ENCODE assay signal across 26 cellular contexts in genomic region chr4:124401611-124402010, GRCh38.
A peak's percentile ranks its signal among the peaks of the same experiment; 100 is the strongest.
DNase-seq lines count a peak whose midpoint lies in the region; FAIRE-seq and TF ChIP-seq lines count a peak whose summit lies in the region.
"Had no signal": no experiment of that assay in that cellular context is flagged by ENCODE, and none has a peak within 500 bp of the region (broad histone marks: within the 10 kb centered on the region; RNA-seq: fewer than 3 reads in every experiment).

No MANE protein-coding gene starts in this region.

- POLR2A ChIA-PET in endothelial cell of umbilical vein (lab: Charles Lee): no interaction called here

- intact Hi-C loops in endothelial cell of umbilical vein (cut with micrococcal nuclease): no loop called here
- intact Hi-C loops in posterior cingulate gyrus (cut with DNase I): no loop called here

- H3K27me3 ChIP-seq in endothelial cell of umbilical vein (ENCODE audit: control insufficient read depth in 2 of 2, insufficient read depth in 2 of 2, low read length in 2 of 2) (no peaks in the 10 kb centered on the region), small intestine (ENCODE audit: control insufficient read depth in 2 of 2, insufficient read depth in 2 of 2, low read length in 2 of 2) (no peaks in the 10 kb centered on the region)
- H3K27me3 ChIP-seq: BE2C, BLaER1 had no signal

- H3K9me3 ChIP-seq in endothelial cell of umbilical vein (replicated peaks; ENCODE audit: control insufficient read depth, insufficient read depth, low read length) (no peaks in the 10 kb centered on the region), small intestine (ENCODE audit: control insufficient read depth, low read depth) (no peaks in the 10 kb centered on the region)
- H3K9me3 ChIP-seq: A549, BE2C, BLaER1 had no signal

- H3K36me3 ChIP-seq in endothelial cell of umbilical vein (ENCODE audit: control insufficient read depth in 2 of 2, extremely low read depth in 1 of 2, insufficient read depth in 2 of 2, low read length in 2 of 2) (no peaks in the 10 kb centered on the region), small intestine (ENCODE audit: control insufficient read depth in 2 of 2, insufficient read depth in 2 of 2, low read length in 2 of 2) (no peaks in the 10 kb centered on the region)
- H3K36me3 ChIP-seq: BE2C, BLaER1 had no signal

- H3K79me2 ChIP-seq in endothelial cell of umbilical vein (ENCODE audit: control insufficient read depth, insufficient read depth, low read length): no peaks in the 10 kb centered on the region

- FAIRE-seq in endothelial cell of umbilical vein (lab: Jason Lieb, UNC) (peak; percentile 61), small intestine (lab: Jason Lieb, UNC) (peak; percentile 15)
- FAIRE-seq: A549, GM12878, GM12892, GM18507 had no signal

- no peaks in the 10 kb centered on the region for H3K9me1 ChIP-seq in endothelial cell of umbilical vein (replicated peaks; ENCODE audit: control insufficient read depth, extremely low read depth, insufficient read depth, low read length)

- no peak for TF ChIP-seq CTCF in endothelial cell of umbilical vein (IDR thresholded peaks at IDR 0.05; ENCODE audit: extremely low read depth in 1 of 2, insufficient read depth in 1 of 2, low read depth in 1 of 2, low read length in 2 of 2)

- CTCF ChIA-PET in endothelial cell of umbilical vein (lab: Charles Lee): interaction anchor here (1.5 to 2.1 kb wide), 3 partner anchors 9 to 67 kb away, joined by 4 to 5 read pairs (median 5); no protein-coding TSS in a partner anchor

- H4K20me1 ChIP-seq in endothelial cell of umbilical vein (replicated peaks; ENCODE audit: control insufficient read depth, extremely low read depth, insufficient read depth, low read length): no peaks in the 10 kb centered on the region
- H4K20me1 ChIP-seq: BLaER1 had no signal

- WGBS in small intestine, 3 donors: 61 to 63% (median 63%) methylated on average over 3 of the region's 3 CpGs

- TF ChIP-seq POLR2A in endothelial cell of umbilical vein (IDR thresholded peaks at IDR 0.05; ENCODE audit: low read depth, low read length): no peak

- no peak overlapping the region for H3K4me3 ChIP-seq in endothelial cell of umbilical vein (replicated peaks in 1 of 3; ENCODE audit: insufficient read depth in 1 of 3, low read depth in 1 of 3, low read length in 3 of 3)
- H3K4me3 ChIP-seq in small intestine (ENCODE audit: low read depth in 1 of 2, low read length in 2 of 2): no peak overlapping the region
- H3K4me3 ChIP-seq: A549, BLaER1, GM12878 had no signal

- H3K4me1 ChIP-seq in endothelial cell of umbilical vein (ENCODE audit: control insufficient read depth, extremely low read depth, insufficient read depth, low read length) (peaks cover 8% of the 10 kb centered on the region), small intestine (ENCODE audit: control insufficient read depth in 2 of 2, insufficient read depth in 1 of 2, low read depth in 1 of 2, low read length in 1 of 2) (no peaks in the 10 kb centered on the region)
- H3K4me1 ChIP-seq: A549, BE2C, BLaER1 had no signal

- in situ Hi-C loops in ACHN (cut with HindIII; ENCODE audit: low pct_ligation_motif_present, low pct_unique_long_range_greater_than_20kb, low sequenced_read_pairs): no loop called here

- H3K27ac ChIP-seq in endothelial cell of umbilical vein (ENCODE audit: insufficient read depth, low read depth, low read length) (peak overlapping the region; percentile 28), small intestine (ENCODE audit: low read depth in 1 of 2, low read length in 1 of 2) (no peak overlapping the region)
- H3K27ac ChIP-seq: 22Rv1, A549, BLaER1 had no signal

- H2AFZ ChIP-seq in endothelial cell of umbilical vein (ENCODE audit: low read depth, low read length): no peak overlapping the region

- H3K9ac ChIP-seq in endothelial cell of umbilical vein (replicated peaks; ENCODE audit: extremely low read depth, insufficient read depth, low read length): peak overlapping the region; percentile 27
- H3K9ac ChIP-seq: BLaER1 had no signal

- BruUV-seq in endothelial cell of umbilical vein (replicated peaks; lab: Mats Ljungman, UMichigan): no TSS peak

- dilution Hi-C loops in endothelial cell of umbilical vein (cut with MboI; ENCODE audit: extremely low pct_ligation_motif_present, low sequenced_read_pairs): no loop called here

- H3K4me2 ChIP-seq in endothelial cell of umbilical vein (ENCODE audit: insufficient read depth, low read length): no peak overlapping the region
- H3K4me2 ChIP-seq: A549, BLaER1 had no signal

- peak; percentile 84 for DNase-seq in dermis blood vessel endothelial cell
- DNase-seq in endothelial cell of umbilical vein (ENCODE audit: low read depth, low spot score): peak; percentile 80
- DNase-seq in glomerular endothelial cell (ENCODE audit: extremely low read depth, low read depth, low spot score): peak; percentile 50
- DNase-seq in small intestine: no peak
- DNase-seq in ACHN: no peak
- no peak for DNase-seq in effector CD8-positive, alpha-beta T cell (lab: John Stamatoyannopoulos, UW)
- no peak for DNase-seq in posterior cingulate gyrus
- DNase-seq: BE2C; C1 segment of cervical spinal cord; CD4-positive, alpha-beta memory T cell; CD4-positive, CD25-positive, alpha-beta regulatory T cell; CD8-positive, alpha-beta memory T cell; COR-L47; DMS 273 treated with DMSO at 0.1 percent for 48 hours; DMS153; DMS53; DMS79; DND-41; EL; GDM1 had no signal

TF ChIP-seq in endothelial cell of umbilical vein, 7 proteins besides CTCF, POLR2A, EP300 and RAD21:
- TF ChIP-seq EZH2 (IDR thresholded peaks at IDR 0.05; ENCODE audit: borderline replicate concordance, low read depth, low read length, severe bottlenecking) (no peak), FOS (IDR thresholded peaks at IDR 0.05; ENCODE audit: borderline replicate concordance, insufficient read depth, low read length) (no peak), MAX (IDR thresholded peaks at IDR 0.05; ENCODE audit: insufficient read depth, insufficient read length) (no peak), POLR2AphosphoS5 (IDR thresholded peaks at IDR 0.05; ENCODE audit: insufficient read depth, low read depth, low read length) (no peak), MYC (IDR thresholded peaks at IDR 0.05; ENCODE audit: low read depth, low read length) (no peak), JUN (IDR thresholded peaks at IDR 0.05; ENCODE audit: borderline replicate concordance, insufficient read depth, insufficient read length, low read depth) (no peak), GATA2 (IDR thresholded peaks at IDR 0.05; ENCODE audit: insufficient read depth, insufficient read length, low read depth, low read length) (no peak)

Comparison
In these comparisons a context has a peak if more than half of its experiments do, and no peak if none do; other contexts are left out.
1. DNase-seq: peak in dermis blood vessel endothelial cell (single experiment), endothelial cell of umbilical vein (single experiment) and glomerular endothelial cell (single experiment); none in small intestine (single experiment), ACHN (single experiment), effector CD8-positive, alpha-beta T cell (single experiment) and posterior cingulate gyrus (0 of 10).